In genomic region chr6:146856296-146856695, GRCh38 we compare ENCODE assay signal across 9 cellular contexts.
DNase-seq lines count a peak whose midpoint lies in the region; ATAC-seq and TF ChIP-seq lines count a peak whose summit lies in the region.
"Had no signal": no experiment of that assay in that cellular context is flagged by ENCODE, and none has a peak within 500 bp of the region (broad histone marks: within the 10 kb centered on the region; RNA-seq: fewer than 3 reads in every experiment).

No MANE protein-coding gene starts in this region.

- H4K8ac ChIP-seq in neuronal stem cell (ENCODE audit: low read depth, low read length): no peak overlapping the region

- no peak overlapping the region for H3K14ac ChIP-seq in neuronal stem cell (ENCODE audit: low read length)

- no peak overlapping the region for H2BK5ac ChIP-seq in neuronal stem cell (ENCODE audit: low read length)

- H3K27me3 ChIP-seq in upper lobe of right lung (no peaks in the 10 kb centered on the region), neuronal stem cell (ENCODE audit: control insufficient read depth in 3 of 3, insufficient read depth in 3 of 3, low read depth in 1 of 3, low read length in 3 of 3) (no peaks in the 10 kb centered on the region)

- H3K27ac ChIP-seq in coronary artery: no peak overlapping the region
- H3K27ac ChIP-seq in upper lobe of right lung: no peak overlapping the region
- no peak overlapping the region for H3K27ac ChIP-seq in neuronal stem cell (replicated peaks; ENCODE audit: low read length)

- no peak overlapping the region for H3K4ac ChIP-seq in neuronal stem cell (ENCODE audit: low read length)

- peak; percentile 51 for ATAC-seq in GM18517 (IDR thresholded peaks at IDR 0.05; ENCODE audit: unreplicated experiment)
- peak; percentile 53 for ATAC-seq in GM19452 (IDR thresholded peaks at IDR 0.05; ENCODE audit: unreplicated experiment)
- peak; percentile 29 for ATAC-seq in HG02938 (IDR thresholded peaks at IDR 0.05; ENCODE audit: unreplicated experiment)
- ATAC-seq in upper lobe of right lung: no peak

- H2BK15ac ChIP-seq in neuronal stem cell (ENCODE audit: low read length): no peak overlapping the region

- H2AK5ac ChIP-seq in neuronal stem cell (ENCODE audit: low read depth, low read length): no peak overlapping the region

- H2AFZ ChIP-seq in neuronal stem cell (ENCODE audit: low read length): no peak overlapping the region

- H3K4me3 ChIP-seq in coronary artery (no peak overlapping the region), upper lobe of right lung (no peak overlapping the region), neuronal stem cell (ENCODE audit: low read length in 2 of 2) (no peak overlapping the region)

- DNase-seq in activated T-cell treated with anti-CD3 and anti-CD28 coated beads, Interleukin-2, amount 50 U/mL, for 48 hours: peak; percentile 58 to 65
- DNase-seq in coronary artery (ENCODE audit: low spot score) (no peak), upper lobe of right lung (no peak), neuronal stem cell (ENCODE audit: low spot score) (no peak), NCI-H82 treated with DMSO at 0.1 percent for 48 hours (lab: John Stamatoyannopoulos, UW; ENCODE audit: unreplicated experiment) (no peak)
- DNase-seq: NCI-H69 had no signal

- no peaks in the 10 kb centered on the region for H3K36me3 ChIP-seq in upper lobe of right lung
- no peaks in the 10 kb centered on the region for H3K36me3 ChIP-seq in neuronal stem cell (replicated peaks in 1 of 2; ENCODE audit: control insufficient read depth in 2 of 2, insufficient read depth in 2 of 2, low read length in 2 of 2)

- no CpG with 5 or more reads among the region's 7 CpGs for WGBS in neuronal stem cell (ENCODE audit: extremely low coverage in 2 of 2, insufficient read length in 2 of 2, insufficient replicate concordance in 1 of 2), 2 donors

- H2BK120ac ChIP-seq in neuronal stem cell (ENCODE audit: low read depth, low read length): no peak overlapping the region

- H3K18ac ChIP-seq in neuronal stem cell (ENCODE audit: low read length): no peak overlapping the region

- no peaks in the 10 kb centered on the region for H3K4me1 ChIP-seq in upper lobe of right lung
- peaks cover 0 to 2% of the 10 kb centered on the region in 2 donors for H3K4me1 ChIP-seq in neuronal stem cell (ENCODE audit: control insufficient read depth in 2 of 2, insufficient read depth in 1 of 2, low read depth in 1 of 2, low read length in 2 of 2)

- no peaks in the 10 kb centered on the region for H3K79me1 ChIP-seq in neuronal stem cell (ENCODE audit: low read depth, low read length)

- no peak overlapping the region for H3K23ac ChIP-seq in neuronal stem cell (ENCODE audit: low read depth, low read length, poor library complexity)

- intact Hi-C loops in upper lobe of right lung (cut with DNase I): no loop called here

- TF ChIP-seq CTCF in coronary artery (IDR thresholded peaks at IDR 0.05) (no peak), upper lobe of right lung (IDR thresholded peaks at IDR 0.05) (no peak)

- no peak overlapping the region for H4K91ac ChIP-seq in neuronal stem cell (ENCODE audit: low read depth, low read length, poor library complexity)

- H3K9me3 ChIP-seq in upper lobe of right lung: no peaks in the 10 kb centered on the region
- H3K9me3 ChIP-seq in neuronal stem cell (replicated peaks in 1 of 2; ENCODE audit: control insufficient read depth in 2 of 2, insufficient read depth in 1 of 2, low read depth in 1 of 2, low read length in 2 of 2): peaks cover 0 to 3% of the 10 kb centered on the region in 2 donors

- no peak overlapping the region for H3K9ac ChIP-seq in neuronal stem cell (ENCODE audit: low read depth, low read length, poor library complexity)

- H3K4me2 ChIP-seq in neuronal stem cell (ENCODE audit: insufficient read depth, low read length, poor library complexity, severe bottlenecking): no peak overlapping the region

- no peak overlapping the region for H2BK12ac ChIP-seq in neuronal stem cell (ENCODE audit: low read length)

Comparison
In these comparisons a context has a peak if more than half of its experiments do, and no peak if none do; other contexts are left out.
1. DNase-seq: peak in activated T-cell treated with anti-CD3 and anti-CD28 coated beads, Interleukin-2, amount 50 U/mL, for 48 hours (2 of 2); none in coronary artery (single experiment), upper lobe of right lung (single experiment), neuronal stem cell (single experiment) and NCI-H82 treated with DMSO at 0.1 percent for 48 hours (single experiment).